In the genomic region with DNA sequence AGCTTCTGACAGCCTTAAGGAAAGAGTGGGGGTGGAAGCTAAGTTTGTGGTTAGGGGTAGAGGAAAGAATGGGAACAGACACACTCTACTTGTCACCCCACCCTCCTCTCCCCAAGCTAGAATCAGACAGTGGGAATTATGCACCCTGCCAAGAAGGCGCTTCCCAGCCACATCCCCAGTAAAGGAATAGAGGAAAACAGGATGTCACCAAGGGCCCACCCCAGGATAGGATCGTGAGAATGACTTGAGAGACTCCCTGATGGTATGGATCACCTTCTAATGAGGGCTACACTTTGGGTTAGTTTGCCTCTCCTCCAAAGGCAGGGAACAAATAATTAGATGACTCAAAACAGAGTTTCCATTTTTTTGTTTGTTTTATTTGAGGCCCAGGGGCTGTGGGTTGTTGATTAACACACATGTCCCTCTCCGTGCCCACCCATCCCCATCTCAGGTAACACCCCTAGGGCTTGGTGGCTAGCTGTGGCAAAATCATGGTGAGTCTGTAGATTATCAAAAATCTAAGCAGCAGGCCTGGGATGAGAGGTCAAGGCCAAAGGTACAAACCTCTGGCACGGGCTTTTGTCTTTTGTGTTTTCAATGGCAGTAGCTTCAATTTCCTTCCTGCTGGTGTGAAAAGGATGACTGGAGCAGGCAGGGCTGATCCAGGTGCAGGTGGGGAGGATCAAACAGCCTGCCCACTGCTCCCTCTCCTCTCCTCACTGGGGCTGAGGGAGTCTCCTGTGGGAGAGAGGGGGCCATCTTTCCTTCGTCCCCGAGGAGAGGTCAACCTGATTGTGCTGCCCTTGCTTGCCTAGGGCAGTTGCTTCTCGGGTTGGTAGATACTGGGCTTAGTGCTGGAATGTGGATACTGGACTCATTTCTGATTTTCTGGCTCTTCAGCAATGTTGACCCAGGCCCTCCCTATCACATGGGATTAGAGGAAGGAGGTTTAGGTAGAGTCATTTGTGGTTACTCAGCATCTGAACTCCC, we compare ENCODE assay signal across 17 cellular contexts. TPM values are rescaled to one million over a fixed set of nuclear protein-coding genes. Genes with fewer than 3 reads are reported as not detected.
DNase-seq lines count a peak whose midpoint lies in the region; ATAC-seq and TF ChIP-seq lines count a peak whose summit lies in the region.
"Had no signal": no experiment of that assay in that cellular context is flagged by ENCODE, and none has a peak within 500 bp of the region (broad histone marks: within the 10 kb centered on the region; RNA-seq: fewer than 3 reads in every experiment).

No MANE protein-coding gene starts in this region.

- intact Hi-C loops in sciatic nerve (cut with DNase I) = no loop called here

- H2AFZ ChIP-seq in Karpas-422 (ENCODE audit: low read length) = no peak overlapping the region

- H3K27me3 Mint-ChIP-seq in activated naive CD4-positive, alpha-beta T cell treated with anti-CD3 and anti-CD28 coated beads, Interleukin-2, amount 50 U/mL, for 24 hours = no peaks in the 10 kb centered on the region
- H3K27me3 Mint-ChIP-seq in stimulated activated memory B cell treated with anti-CD40 and anti-IgM and Interleukin-4, amounts not matched to agents 10 μg/mL and 1 μg/mL and 100 μg/mL, for 72 hours = no peaks in the 10 kb centered on the region

- DNase-seq in activated naive CD4-positive, alpha-beta T cell (lab: John Stamatoyannopoulos, UW) = no peak
- DNase-seq in SJSA1 (ENCODE audit: low read depth in 1 of 2, low spot score in 2 of 2) = peak in 1 of 2 experiments; percentile 60
- peak; percentile 42 for DNase-seq in fibroblast of villous mesenchyme (ENCODE audit: low read depth)
- DNase-seq in sciatic nerve (ENCODE audit: low spot score) = no peak
- DNase-seq in Karpas-422 = no peak
- DNase-seq in GM10266 (ENCODE audit: extremely low spot score) = no peak
- DNase-seq: activated CD4-positive, alpha-beta T cell treated with anti-CD3 and anti-CD28 coated beads, Interleukin-2, amount 50 U/mL, for 1 hour; activated effector memory CD4-positive, alpha-beta T cell treated with anti-CD3 and anti-CD28 coated beads, Interleukin-2, amount 50 U/mL, for 16 hours; GOT3; ovary; stimulated activated CD8-positive, alpha-beta memory T cell treated with anti-CD3 and anti-CD28 coated beads, Interleukin-4, amount 100 ng/mL, for 48 hours; uterus had no signal

- H3K9me3 Mint-ChIP-seq in activated naive CD4-positive, alpha-beta T cell treated with anti-CD3 and anti-CD28 coated beads, Interleukin-2, amount 50 U/mL, for 24 hours = no peaks in the 10 kb centered on the region
- H3K9me3 Mint-ChIP-seq in stimulated activated memory B cell treated with anti-CD40 and anti-IgM and Interleukin-4, amounts not matched to agents 10 μg/mL and 1 μg/mL and 100 μg/mL, for 72 hours = no peaks in the 10 kb centered on the region

- H3K27ac ChIP-seq in SJSA1 (peak overlapping the region; percentile 6; the same call in 1 of the 2 replicates), Karpas-422 (ENCODE audit: low read length) (no peak overlapping the region)
- H3K27ac ChIP-seq: cardiac muscle cell, HL-60, ovary had no signal

- H3K36me3 Mint-ChIP-seq in activated naive CD4-positive, alpha-beta T cell treated with anti-CD3 and anti-CD28 coated beads, Interleukin-2, amount 50 U/mL, for 24 hours = no peaks in the 10 kb centered on the region
- no peaks in the 10 kb centered on the region for H3K36me3 Mint-ChIP-seq in stimulated activated memory B cell treated with anti-CD40 and anti-IgM and Interleukin-4, amounts not matched to agents 10 μg/mL and 1 μg/mL and 100 μg/mL, for 72 hours

- H3K4me3 ChIP-seq in SJSA1 = no peak overlapping the region
- no peak overlapping the region for H3K4me3 ChIP-seq in fibroblast of villous mesenchyme (ENCODE audit: low read depth, low read length)
- no peak overlapping the region for H3K4me3 ChIP-seq in Karpas-422 (ENCODE audit: low read length)
- H3K4me3 ChIP-seq: cardiac muscle cell, lung, ovary, uterus had no signal

- H3K4me3 Mint-ChIP-seq in activated naive CD4-positive, alpha-beta T cell treated with anti-CD3 and anti-CD28 coated beads, Interleukin-2, amount 50 U/mL, for 24 hours = no peak overlapping the region
- H3K4me3 Mint-ChIP-seq in stimulated activated memory B cell treated with anti-CD40 and anti-IgM and Interleukin-4, amounts not matched to agents 10 μg/mL and 1 μg/mL and 100 μg/mL, for 72 hours = no peak overlapping the region

- peaks cover 84% of the 10 kb centered on the region for H3K4me1 Mint-ChIP-seq in activated naive CD4-positive, alpha-beta T cell treated with anti-CD3 and anti-CD28 coated beads, Interleukin-2, amount 50 U/mL, for 24 hours
- H3K4me1 Mint-ChIP-seq in stimulated activated memory B cell treated with anti-CD40 and anti-IgM and Interleukin-4, amounts not matched to agents 10 μg/mL and 1 μg/mL and 100 μg/mL, for 72 hours = peaks cover 59% of the 10 kb centered on the region

- H3K36me3 ChIP-seq in SJSA1 = no peaks in the 10 kb centered on the region
- H3K36me3 ChIP-seq in Karpas-422 (ENCODE audit: insufficient read depth, low read length) = no peaks in the 10 kb centered on the region
- H3K36me3 ChIP-seq: cardiac muscle cell, ovary, uterus had no signal

- TF ChIP-seq CTCF in fibroblast of villous mesenchyme (IDR thresholded peaks at IDR 0.05; ENCODE audit: insufficient read depth, low read depth, low read length) = no peak
- TF ChIP-seq CTCF in GM10266 (IDR thresholded peaks at IDR 0.05; ENCODE audit: control insufficient read depth, insufficient read depth, low read depth, missing control alignments) = no peak

- H3K4me1 ChIP-seq in SJSA1 (replicated peaks) (peaks cover 78% of the 10 kb centered on the region), Karpas-422 (ENCODE audit: low read length) (peaks cover 34% of the 10 kb centered on the region)
- H3K4me1 ChIP-seq: uterus had no signal

- no peak overlapping the region for H3K9ac ChIP-seq in Karpas-422 (ENCODE audit: low read length)

- no peak overlapping the region for H3K4me2 ChIP-seq in Karpas-422 (ENCODE audit: low read depth, low read length, poor library complexity, severe bottlenecking)

- no peaks in the 10 kb centered on the region for H3K9me2 ChIP-seq in Karpas-422 (replicated peaks; ENCODE audit: insufficient read depth, low read length)

- peak overlapping the region; percentile 79 for H3K27ac Mint-ChIP-seq in activated naive CD4-positive, alpha-beta T cell treated with anti-CD3 and anti-CD28 coated beads, Interleukin-2, amount 50 U/mL, for 24 hours
- peak overlapping the region; percentile 60 for H3K27ac Mint-ChIP-seq in stimulated activated memory B cell treated with anti-CD40 and anti-IgM and Interleukin-4, amounts not matched to agents 10 μg/mL and 1 μg/mL and 100 μg/mL, for 72 hours

- no peaks in the 10 kb centered on the region for H3K9me3 ChIP-seq in SJSA1 (replicated peaks)
- H3K9me3 ChIP-seq in Karpas-422 (ENCODE audit: low read length) = no peaks in the 10 kb centered on the region
- H3K9me3 ChIP-seq: ovary, uterus had no signal

- ATAC-seq in stimulated activated memory B cell treated with anti-CD40 and anti-IgM and Interleukin-4, amounts not matched to agents 10 μg/mL and 1 μg/mL and 100 μg/mL, for 72 hours = no peak
- no peak for ATAC-seq in sciatic nerve

- no peaks in the 10 kb centered on the region for H4K20me1 ChIP-seq in Karpas-422 (ENCODE audit: insufficient read depth, low read depth, low read length)

- no peaks in the 10 kb centered on the region for H3K79me2 ChIP-seq in Karpas-422 (ENCODE audit: low read length)

- no peaks in the 10 kb centered on the region for H3K27me3 ChIP-seq in SJSA1 (replicated peaks)
- H3K27me3 ChIP-seq in Karpas-422 (ENCODE audit: low read length) = no peaks in the 10 kb centered on the region
- H3K27me3 ChIP-seq: cardiac muscle cell, ovary, uterus had no signal

RNA-seq across cellular contexts. Expression of gene EML4, which starts 32.0 kb away (rescaled TPM):
- 74.0 and 78.5 TPM in 2 replicates for total RNA-seq in SJSA1 (2014; rRNA removed; shearing (Covaris generic))
- total RNA-seq in fibroblast of villous mesenchyme (65.1 and 88.1 TPM in 2 replicates), sciatic nerve (59.5 TPM)
- 61.1 and 74.8 TPM in 2 replicates for total RNA-seq in Karpas-422 (2014; rRNA removed; shearing (Covaris generic); ENCODE audit: low replicate concordance)
